ENCODE assay signal across 8 cellular contexts in the genomic region with DNA sequence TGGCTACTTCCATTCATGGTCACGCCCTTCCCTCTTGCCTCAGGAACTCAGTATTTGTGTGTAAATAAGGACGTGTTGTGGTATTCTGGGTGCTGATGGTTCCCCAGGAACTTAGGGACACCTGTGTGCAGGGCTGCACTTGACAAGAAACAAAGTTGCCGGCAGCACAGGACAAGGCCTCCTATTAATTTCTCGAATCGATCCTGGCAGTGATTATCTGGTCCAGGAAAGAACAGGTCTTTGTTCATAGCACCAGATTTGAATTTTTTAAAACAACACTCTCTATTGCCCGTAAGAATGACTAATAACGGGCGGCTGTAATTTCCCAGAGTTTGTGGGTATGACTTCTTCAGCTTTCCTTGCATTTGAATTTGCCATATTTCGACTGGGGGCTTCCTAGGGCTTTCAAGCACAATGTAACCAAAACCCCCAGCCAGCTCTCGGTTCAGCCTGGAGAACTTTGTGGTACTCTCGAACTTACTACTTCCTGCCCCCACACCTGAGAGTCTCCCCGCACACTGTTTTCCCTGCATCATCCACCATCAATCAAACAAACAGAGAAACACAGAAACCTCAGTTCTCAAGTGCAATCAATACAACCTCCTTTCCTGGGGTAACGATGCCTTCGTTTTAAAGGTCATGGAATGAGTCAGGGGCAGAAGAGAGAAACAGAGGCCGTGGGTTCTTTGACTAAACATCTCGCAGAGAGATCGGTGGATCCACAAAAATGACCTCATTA.
DNase-seq lines count a peak whose midpoint lies in the region; ATAC-seq and TF ChIP-seq lines count a peak whose summit lies in the region.

No MANE protein-coding gene starts in this region.

- H2AFZ ChIP-seq in OCI-LY3 (ENCODE audit: low read depth, low read length) (peak overlapping the region; percentile 26), osteoblast (ENCODE audit: low read length) (no peak overlapping the region)

- peaks cover 43% of the 10 kb centered on the region for H3K4me1 ChIP-seq in OCI-LY3 (ENCODE audit: low read length)
- no peaks in the 10 kb centered on the region for H3K4me1 ChIP-seq in osteoblast (ENCODE audit: insufficient read depth, low read length)

- ATAC-seq in GM19023 (IDR thresholded peaks at IDR 0.05; ENCODE audit: unreplicated experiment) (peak; percentile 65), GM18861 (IDR thresholded peaks at IDR 0.05; ENCODE audit: unreplicated experiment) (no peak), GM19455 (IDR thresholded peaks at IDR 0.05; ENCODE audit: unreplicated experiment) (no peak)

- H3K4me3 ChIP-seq in OCI-LY3 (ENCODE audit: low read length) (peak overlapping the region; percentile 58), osteoblast (ENCODE audit: insufficient read depth, low read length) (no peak overlapping the region)

- TF ChIP-seq CTCF in OCI-LY3 (IDR thresholded peaks at IDR 0.05; ENCODE audit: low read depth, low read length) (no peak), osteoblast (IDR thresholded peaks at IDR 0.05; ENCODE audit: extremely low read depth, low read depth, low read length) (no peak)

- H3K9ac ChIP-seq in OCI-LY3 (ENCODE audit: low read length): peak overlapping the region; percentile 23

- H3K27me3 ChIP-seq in OCI-LY3 (ENCODE audit: low read depth, low read length) (peaks cover 9% of the 10 kb centered on the region; the same call in 1 of the 2 replicates), osteoblast (ENCODE audit: insufficient read depth, low read length) (peaks cover 6% of the 10 kb centered on the region)

- H3K36me3 ChIP-seq in OCI-LY3 (replicated peaks; ENCODE audit: low read depth, low read length) (no peaks in the 10 kb centered on the region), osteoblast (ENCODE audit: insufficient read depth, low read length) (no peaks in the 10 kb centered on the region)

- peak; percentile 38 for DNase-seq in activated gamma-delta T cell treated with anti-CD3 and anti-CD28 coated beads, Interleukin-2, amount 50 U/mL, for 16 hours (ENCODE audit: low read depth)
- peak; percentile 25 for DNase-seq in stimulated activated CD8-positive, alpha-beta memory T cell treated with anti-CD3 and anti-CD28 coated beads, Interleukin-12 subunit alpha, Interleukin-12 subunit beta, amount 100 ng/mL, for 24 hours (ENCODE audit: extremely low read depth)
- DNase-seq in osteoblast (ENCODE audit: insufficient read length, low spot score, missing footprints) (no peak), NCI-H2227 treated with DMSO at 0.1 percent for 48 hours (lab: John Stamatoyannopoulos, UW) (no peak)

- H4K20me1 ChIP-seq in OCI-LY3 (ENCODE audit: insufficient read depth, low read length) (no peaks in the 10 kb centered on the region), osteoblast (ENCODE audit: insufficient read depth, low read length) (no peaks in the 10 kb centered on the region)

- H3K9me3 ChIP-seq in OCI-LY3 (ENCODE audit: insufficient read depth, low read length) (no peaks in the 10 kb centered on the region), osteoblast (ENCODE audit: low read depth, low read length) (no peaks in the 10 kb centered on the region)

- H3K4me2 ChIP-seq in OCI-LY3 (ENCODE audit: low read length) (peak overlapping the region; percentile 69), osteoblast (ENCODE audit: insufficient read depth, low read length) (no peak overlapping the region)

- H3K27ac ChIP-seq in OCI-LY3 (ENCODE audit: low read length) (peak overlapping the region; percentile 68), osteoblast (ENCODE audit: low read depth, low read length) (no peak overlapping the region)

- no peaks in the 10 kb centered on the region for H3K79me2 ChIP-seq in OCI-LY3 (ENCODE audit: low read length)
- no peaks in the 10 kb centered on the region for H3K79me2 ChIP-seq in osteoblast (ENCODE audit: insufficient read depth, low read length)

Comparison
In these comparisons a context has a peak if more than half of its experiments do, and no peak if none do; other contexts are left out.
1. DNase-seq: peak in activated gamma-delta T cell treated with anti-CD3 and anti-CD28 coated beads, Interleukin-2, amount 50 U/mL, for 16 hours (single experiment) and stimulated activated CD8-positive, alpha-beta memory T cell treated with anti-CD3 and anti-CD28 coated beads, Interleukin-12 subunit alpha, Interleukin-12 subunit beta, amount 100 ng/mL, for 24 hours (single experiment); none in osteoblast (single experiment) and NCI-H2227 treated with DMSO at 0.1 percent for 48 hours (single experiment).